In genomic region chr4:143907811-143908210, GRCh38 we compare ENCODE assay signal across 8 cellular contexts. TPM values are rescaled to one million over a fixed set of nuclear protein-coding genes. Genes with fewer than 3 reads are reported as not detected.
DNase-seq lines count a peak whose midpoint lies in the region; ATAC-seq and TF ChIP-seq lines count a peak whose summit lies in the region.
"Not testable (repeated sequence)": the region's sequence is repeated elsewhere in the genome, so short reads cannot be mapped to it uniquely, and the experiment has no call there.

No MANE protein-coding gene starts in this region.

- H3K36me3 Mint-ChIP-seq in endodermal cell (ENCODE audit: low read depth): not testable (repeated sequence)

- TF ChIP-seq POLR2A in transverse colon (IDR thresholded peaks at IDR 0.05): not testable (repeated sequence)

- TF ChIP-seq CTCF in GM06990 (IDR thresholded peaks at IDR 0.05; ENCODE audit: insufficient read depth, low read length, poor library complexity, severe bottlenecking): peak; percentile 55
- TF ChIP-seq CTCF in WI38 (IDR thresholded peaks at IDR 0.05; ENCODE audit: low read depth, low read length): 0 out of 2 replicates have a peak, but pooled peaks have one; percentile 8
- peak; percentile 77 for TF ChIP-seq CTCF in endodermal cell (conservative IDR thresholded peaks at IDR 0.05)
- peak; percentile 31 for TF ChIP-seq CTCF in lower lobe of right lung (IDR thresholded peaks at IDR 0.05)
- peak in 3 of 5 experiments; percentile 10 to 34 (median 12) for TF ChIP-seq CTCF in transverse colon (IDR thresholded peaks at IDR 0.05)

- ATAC-seq in GM21390 (IDR thresholded peaks at IDR 0.05; ENCODE audit: unreplicated experiment) (peak; percentile 51), HG03095 (IDR thresholded peaks at IDR 0.05; ENCODE audit: unreplicated experiment) (peak; percentile 51), lower lobe of right lung (peak; percentile 78 to 85)

- DNase-seq in GM06990 (ENCODE audit: extremely low read depth, insufficient read length); lower lobe of right lung; transverse colon: not testable (repeated sequence)
- DNase-seq in NCI-H1417 treated with DMSO at 0.1 percent for 48 hours (lab: John Stamatoyannopoulos, UW) (peak; percentile 26), endodermal cell (peak; percentile 53)

- WGBS in endodermal cell (ENCODE audit: insufficient coverage in 1 of 2, insufficient read length in 1 of 2), 2 experiments: 39 to 47% methylated on average over 3 of the region's 3 CpGs
- WGBS in transverse colon (ENCODE audit: low coverage in 1 of 2), 2 donors: 12 to 20% methylated on average over 3 of the region's 3 CpGs

- H3K9me3 ChIP-seq in endodermal cell (ENCODE audit: control insufficient read depth, low read length); lower lobe of right lung; transverse colon: not testable (repeated sequence)

- H3K4me1 Mint-ChIP-seq in endodermal cell: not testable (repeated sequence)

- H3K27ac Mint-ChIP-seq in endodermal cell: not testable (repeated sequence)

- H3K4me3 ChIP-seq in GM06990 (replicated peaks; ENCODE audit: low read depth, low read length); WI38 (ENCODE audit: low read depth, low read length); endodermal cell (ENCODE audit: low read length); lower lobe of right lung; transverse colon: not testable (repeated sequence)

- H3K27me3 ChIP-seq in GM06990 (replicated peaks; ENCODE audit: control insufficient read depth, insufficient read depth, low read length); endodermal cell (ENCODE audit: control insufficient read depth, insufficient read depth, low read length, poor library complexity, severe bottlenecking); lower lobe of right lung (ENCODE audit: low read depth); transverse colon: not testable (repeated sequence)

- H3K4me3 Mint-ChIP-seq in endodermal cell: not testable (repeated sequence)

- not testable (repeated sequence) for H3K27ac ChIP-seq in endodermal cell (ENCODE audit: low read depth, low read length); lower lobe of right lung; transverse colon

- H3K36me3 ChIP-seq in GM06990 (ENCODE audit: control insufficient read depth, insufficient read depth, low read length); endodermal cell (ENCODE audit: control insufficient read depth, insufficient read depth, low read length); lower lobe of right lung; transverse colon: not testable (repeated sequence)

- H3K9ac ChIP-seq in endodermal cell (ENCODE audit: extremely low read depth, low read length, poor library complexity, severe bottlenecking): not testable (repeated sequence)

- not testable (repeated sequence) for H3K9me3 Mint-ChIP-seq in endodermal cell

- not testable (repeated sequence) for H3K27me3 Mint-ChIP-seq in endodermal cell (ENCODE audit: insufficient read depth)

- in situ Hi-C loops in transverse colon (cut with MboI; ENCODE audit: low pct_ligation_motif_present in 1 of 4, low pct_unique_long_range_greater_than_20kb in 1 of 4, low sequenced_read_pairs in 3 of 4): not testable (repeated sequence)

- TF ChIP-seq EP300 in transverse colon (IDR thresholded peaks at IDR 0.05; ENCODE audit: low read depth): not testable (repeated sequence)

- intact Hi-C loops in lower lobe of right lung (cut with DNase I); transverse colon (cut with DNase I; ENCODE audit: low total_unique reads): not testable (repeated sequence)

- H3K4me1 ChIP-seq in endodermal cell (ENCODE audit: control insufficient read depth, insufficient read depth, low read length); lower lobe of right lung; transverse colon: not testable (repeated sequence)

RNA-seq across cellular contexts. Expression of gene GYPE, which starts 2.5 kb away (rescaled TPM):
- total RNA-seq in endodermal cell (under 1 TPM in 1 of 2 donors, not detected in 1; 0.48 TPM), lower lobe of right lung (2.5 TPM), transverse colon (not detected)
- polyA plus RNA-seq in endodermal cell (2013, experiment 1 of 2): 0.89 TPM
- 2.9 TPM for polyA plus RNA-seq in endodermal cell (2013, experiment 2 of 2)

Comparison
In these comparisons a context has a peak if more than half of its experiments do, and no peak if none do; other contexts are left out.
1. CTCF ChIP-seq: peak in every context shown above with its lines; median percentile 77 in endodermal cell; 55 in GM06990; 31 in lower lobe of right lung; 12 in transverse colon; 8 in WI38.